In genomic region chr7:92634125-92634710, GRCh38 we compare ENCODE assay signal across 8 cellular contexts. TPM values are rescaled to one million over a fixed set of nuclear protein-coding genes. Genes with fewer than 3 reads are reported as not detected.
DNase-seq lines count a peak whose midpoint lies in the region; ATAC-seq and TF ChIP-seq lines count a peak whose summit lies in the region.

No MANE protein-coding gene starts in this region.

- peak overlapping the region; percentile 72 for H3K4me3 Mint-ChIP-seq in activated naive CD4-positive, alpha-beta T cell treated with anti-CD3 and anti-CD28 coated beads, Interleukin-2, amount 50 U/mL, for 24 hours

- H3K27me3 ChIP-seq in SJCRH30, result no peaks in the 10 kb centered on the region
- no peaks in the 10 kb centered on the region for H3K27me3 ChIP-seq in gastroesophageal sphincter
- no peaks in the 10 kb centered on the region for H3K27me3 ChIP-seq in thyroid gland

- TF ChIP-seq CTCF in gastroesophageal sphincter (IDR thresholded peaks at IDR 0.05) (no peak), thyroid gland (IDR thresholded peaks at IDR 0.05) (no peak)

- H3K9me3 ChIP-seq in SJCRH30 (replicated peaks), result peaks cover 8% of the 10 kb centered on the region; the same call in 1 of the 2 replicates
- no peaks in the 10 kb centered on the region for H3K9me3 ChIP-seq in gastroesophageal sphincter
- H3K9me3 ChIP-seq in thyroid gland, result no peaks in the 10 kb centered on the region

- TF ChIP-seq EP300 in gastroesophageal sphincter (IDR thresholded peaks at IDR 0.05), result no peak

- ATAC-seq in gastroesophageal sphincter (no peak), GM18907 (IDR thresholded peaks at IDR 0.05; ENCODE audit: unreplicated experiment) (no peak)

- no peaks in the 10 kb centered on the region for H3K27me3 Mint-ChIP-seq in activated naive CD4-positive, alpha-beta T cell treated with anti-CD3 and anti-CD28 coated beads, Interleukin-2, amount 50 U/mL, for 24 hours

- peaks cover 3% of the 10 kb centered on the region for H3K9me3 Mint-ChIP-seq in activated naive CD4-positive, alpha-beta T cell treated with anti-CD3 and anti-CD28 coated beads, Interleukin-2, amount 50 U/mL, for 24 hours

- H3K4me1 Mint-ChIP-seq in activated naive CD4-positive, alpha-beta T cell treated with anti-CD3 and anti-CD28 coated beads, Interleukin-2, amount 50 U/mL, for 24 hours, result peaks cover 79% of the 10 kb centered on the region

- H3K36me3 Mint-ChIP-seq in activated naive CD4-positive, alpha-beta T cell treated with anti-CD3 and anti-CD28 coated beads, Interleukin-2, amount 50 U/mL, for 24 hours, result peaks cover 17% of the 10 kb centered on the region

- peak overlapping the region; percentile 98 for H3K27ac Mint-ChIP-seq in activated naive CD4-positive, alpha-beta T cell treated with anti-CD3 and anti-CD28 coated beads, Interleukin-2, amount 50 U/mL, for 24 hours

- no peak for DNase-seq in activated naive CD4-positive, alpha-beta T cell treated with anti-CD3 and anti-CD28 coated beads, Interleukin-2, amount 50 U/mL, for 16 hours
- DNase-seq in SJCRH30, result peak in 1 of 2 experiments; percentile 76
- DNase-seq in thyroid gland, result no peak
- DNase-seq in C1 segment of cervical spinal cord (lab: John Stamatoyannopoulos, UW), result no peak
- no peak for DNase-seq in NCI-H526 (lab: John Stamatoyannopoulos, UW)

- WGBS in gastroesophageal sphincter (ENCODE audit: low coverage in 1 of 2), 2 donors, result 33 to 86% methylated on average over 1 of the region's 1 CpG
- WGBS in thyroid gland, 2 donors, result 80 to 82% methylated on average over 1 of the region's 1 CpG

- TF ChIP-seq POLR2A in gastroesophageal sphincter (IDR thresholded peaks at IDR 0.05), result no peak
- TF ChIP-seq POLR2A in thyroid gland (IDR thresholded peaks at IDR 0.05), result no peak

- peak overlapping the region; percentile 98 for H3K27ac ChIP-seq in SJCRH30
- peak overlapping the region; percentile 71 to 76 (median 74) for H3K27ac ChIP-seq in gastroesophageal sphincter
- H3K27ac ChIP-seq in thyroid gland, result peak overlapping the region in 2 of 3 donors; percentile 24 to 29

- intact Hi-C loops in thyroid gland (cut with DNase I), result no loop called here

- H3K4me3 ChIP-seq in SJCRH30, result no peak overlapping the region
- no peak overlapping the region for H3K4me3 ChIP-seq in gastroesophageal sphincter
- no peak overlapping the region for H3K4me3 ChIP-seq in thyroid gland (replicated peaks in 1 of 3)

- H3K4me1 ChIP-seq in SJCRH30 (peaks cover 51% of the 10 kb centered on the region), gastroesophageal sphincter (peaks cover 15 to 41% (median 20%) of the 10 kb centered on the region in 3 donors), thyroid gland (peaks cover 0 to 21% of the 10 kb centered on the region in 2 donors)

- peaks cover 11% of the 10 kb centered on the region; the same call in 1 of the 2 replicates for H3K36me3 ChIP-seq in SJCRH30
- no peaks in the 10 kb centered on the region for H3K36me3 ChIP-seq in gastroesophageal sphincter
- no peaks in the 10 kb centered on the region for H3K36me3 ChIP-seq in thyroid gland

RNA-seq across cellular contexts. Expression of gene FAM133B, which starts 44.0 kb away (rescaled TPM):
- 50.2 and 66.6 TPM in 2 replicates for total RNA-seq in SJCRH30 (2014; rRNA removed; shearing (Covaris generic))
- total RNA-seq in gastroesophageal sphincter (10 to 100 TPM; 16.4 to 27.9 (median 26.9) TPM), thyroid gland (10 to 100 TPM; 28.5 to 33.4 (median 30.4) TPM)

Comparison
In these comparisons a context has a peak if more than half of its experiments do, and no peak if none do; other contexts are left out.
1. H3K27ac ChIP-seq: peak in every context shown above with its lines; median percentile 98 in SJCRH30; 74 in gastroesophageal sphincter; 26 in thyroid gland.